ENCODE assay signal across 11 cellular contexts in genomic region chr9:117720066-117720465, GRCh38.
"Had no signal": no experiment of that assay in that cellular context is flagged by ENCODE, and none has a peak within 500 bp of the region (broad histone marks: within the 10 kb centered on the region; RNA-seq: fewer than 3 reads in every experiment).

No MANE protein-coding gene starts in this region.

- ATAC-seq: natural killer cell treated with Interleukin-12 subunit alpha and Interleukin-12 subunit beta and Interleukin-15 and Interleukin-18, amount 100 ng/mL, for 72 hours; stimulated activated memory B cell treated with anti-CD40 and anti-IgM and Interleukin-4, amounts not matched to agents 10 μg/mL and 1 μg/mL and 100 μg/mL, for 72 hours; WTC11 had no signal

- H3K4me3 ChIP-seq: adrenal gland had no signal

- DNase-seq: activated CD4-positive, alpha-beta T cell treated with anti-CD3 and anti-CD28 coated beads for 48 hours; activated CD8-positive, alpha-beta memory T cell treated with anti-CD3 and anti-CD28 coated beads for 24 hours; activated naive CD4-positive, alpha-beta T cell treated with Interleukin-2 at 50 U/mL for 16 hours; cortex of kidney; effector CD8-positive, alpha-beta T cell; occipital lobe; stimulated activated CD4-positive, alpha-beta T cell treated with anti-CD3 and anti-CD28 coated beads, Interleukin-1b, Interleukin-23, amount 100 ng/mL, for 48 hours had no signal

- H3K27me3 ChIP-seq: adrenal gland had no signal

- H3K9me3 ChIP-seq: adrenal gland had no signal
